2 cellular contexts compared by ENCODE assay signal in the genomic region with DNA sequence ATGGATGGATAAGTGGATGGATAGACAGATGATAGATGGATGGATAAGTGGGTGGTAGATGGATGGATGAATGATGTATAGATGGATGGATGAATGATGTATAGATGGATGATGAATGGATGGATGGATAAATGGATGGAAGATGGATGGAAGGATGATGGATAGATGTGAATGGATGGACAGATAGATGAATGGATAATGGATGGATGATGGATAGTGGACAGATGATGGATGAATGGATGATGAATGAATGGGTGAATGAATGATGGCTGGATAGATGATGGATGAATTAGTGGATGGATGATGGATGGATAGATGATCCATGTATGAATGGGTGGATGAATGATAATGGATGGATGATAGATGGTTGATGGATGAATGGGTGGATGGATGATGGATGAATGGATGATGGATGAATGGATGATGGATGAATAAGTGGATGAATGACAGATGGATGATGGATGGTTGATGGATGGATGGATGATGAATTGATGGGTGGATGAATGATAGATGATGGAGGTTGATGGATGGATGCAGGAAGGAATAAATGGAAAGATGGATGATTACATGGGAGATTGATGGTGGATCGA.
TF ChIP-seq lines count a peak whose summit lies in the region.

No MANE protein-coding gene starts in this region.

TF ChIP-seq in HepG2, 621 proteins besides CTCF, POLR2A, EP300 and RAD21 (continued from another document):
- TF ChIP-seq, protein P1, sequence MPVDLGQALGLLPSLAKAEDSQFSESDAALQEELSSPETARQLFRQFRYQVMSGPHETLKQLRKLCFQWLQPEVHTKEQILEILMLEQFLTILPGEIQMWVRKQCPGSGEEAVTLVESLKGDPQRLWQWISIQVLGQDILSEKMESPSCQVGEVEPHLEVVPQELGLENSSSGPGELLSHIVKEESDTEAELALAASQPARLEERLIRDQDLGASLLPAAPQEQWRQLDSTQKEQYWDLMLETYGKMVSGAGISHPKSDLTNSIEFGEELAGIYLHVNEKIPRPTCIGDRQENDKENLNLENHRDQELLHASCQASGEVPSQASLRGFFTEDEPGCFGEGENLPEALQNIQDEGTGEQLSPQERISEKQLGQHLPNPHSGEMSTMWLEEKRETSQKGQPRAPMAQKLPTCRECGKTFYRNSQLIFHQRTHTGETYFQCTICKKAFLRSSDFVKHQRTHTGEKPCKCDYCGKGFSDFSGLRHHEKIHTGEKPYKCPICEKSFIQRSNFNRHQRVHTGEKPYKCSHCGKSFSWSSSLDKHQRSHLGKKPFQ (CRISPR knock-in tag; IDR thresholded peaks at IDR 0.05; ENCODE audit: insufficient replicate concordance) = no peak
- TF ChIP-seq, protein P2, sequence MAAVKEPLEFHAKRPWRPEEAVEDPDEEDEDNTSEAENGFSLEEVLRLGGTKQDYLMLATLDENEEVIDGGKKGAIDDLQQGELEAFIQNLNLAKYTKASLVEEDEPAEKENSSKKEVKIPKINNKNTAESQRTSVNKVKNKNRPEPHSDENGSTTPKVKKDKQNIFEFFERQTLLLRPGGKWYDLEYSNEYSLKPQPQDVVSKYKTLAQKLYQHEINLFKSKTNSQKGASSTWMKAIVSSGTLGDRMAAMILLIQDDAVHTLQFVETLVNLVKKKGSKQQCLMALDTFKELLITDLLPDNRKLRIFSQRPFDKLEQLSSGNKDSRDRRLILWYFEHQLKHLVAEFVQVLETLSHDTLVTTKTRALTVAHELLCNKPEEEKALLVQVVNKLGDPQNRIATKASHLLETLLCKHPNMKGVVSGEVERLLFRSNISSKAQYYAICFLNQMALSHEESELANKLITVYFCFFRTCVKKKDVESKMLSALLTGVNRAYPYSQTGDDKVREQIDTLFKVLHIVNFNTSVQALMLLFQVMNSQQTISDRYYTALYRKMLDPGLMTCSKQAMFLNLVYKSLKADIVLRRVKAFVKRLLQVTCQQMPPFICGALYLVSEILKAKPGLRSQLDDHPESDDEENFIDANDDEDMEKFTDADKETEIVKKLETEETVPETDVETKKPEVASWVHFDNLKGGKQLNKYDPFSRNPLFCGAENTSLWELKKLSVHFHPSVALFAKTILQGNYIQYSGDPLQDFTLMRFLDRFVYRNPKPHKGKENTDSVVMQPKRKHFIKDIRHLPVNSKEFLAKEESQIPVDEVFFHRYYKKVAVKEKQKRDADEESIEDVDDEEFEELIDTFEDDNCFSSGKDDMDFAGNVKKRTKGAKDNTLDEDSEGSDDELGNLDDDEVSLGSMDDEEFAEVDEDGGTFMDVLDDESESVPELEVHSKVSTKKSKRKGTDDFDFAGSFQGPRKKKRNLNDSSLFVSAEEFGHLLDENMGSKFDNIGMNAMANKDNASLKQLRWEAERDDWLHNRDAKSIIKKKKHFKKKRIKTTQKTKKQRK (IDR thresholded peaks at IDR 0.05; ENCODE audit: low read length) = no peak
- TF ChIP-seq NR2F1 (CRISPR knock-in tag; IDR thresholded peaks at IDR 0.05) = no peak
- no peak for TF ChIP-seq PPARG (CRISPR knock-in tag; conservative IDR thresholded peaks at IDR 0.05)

TF ChIP-seq in GM12878, 131 proteins besides CTCF, POLR2A, EP300 and RAD21 (continued from another document):
- TF ChIP-seq, protein P3, sequence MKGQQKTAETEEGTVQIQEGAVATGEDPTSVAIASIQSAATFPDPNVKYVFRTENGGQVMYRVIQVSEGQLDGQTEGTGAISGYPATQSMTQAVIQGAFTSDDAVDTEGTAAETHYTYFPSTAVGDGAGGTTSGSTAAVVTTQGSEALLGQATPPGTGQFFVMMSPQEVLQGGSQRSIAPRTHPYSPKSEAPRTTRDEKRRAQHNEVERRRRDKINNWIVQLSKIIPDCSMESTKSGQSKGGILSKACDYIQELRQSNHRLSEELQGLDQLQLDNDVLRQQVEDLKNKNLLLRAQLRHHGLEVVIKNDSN (IDR thresholded peaks at IDR 0.05; ENCODE audit: borderline replicate concordance, extremely low read length, insufficient read depth, low read depth, low read length) = no peak
- TF ChIP-seq FOS (IDR thresholded peaks at IDR 0.05; ENCODE audit: borderline replicate concordance, extremely low read depth, insufficient read length) = no peak
- TF ChIP-seq, protein P4, sequence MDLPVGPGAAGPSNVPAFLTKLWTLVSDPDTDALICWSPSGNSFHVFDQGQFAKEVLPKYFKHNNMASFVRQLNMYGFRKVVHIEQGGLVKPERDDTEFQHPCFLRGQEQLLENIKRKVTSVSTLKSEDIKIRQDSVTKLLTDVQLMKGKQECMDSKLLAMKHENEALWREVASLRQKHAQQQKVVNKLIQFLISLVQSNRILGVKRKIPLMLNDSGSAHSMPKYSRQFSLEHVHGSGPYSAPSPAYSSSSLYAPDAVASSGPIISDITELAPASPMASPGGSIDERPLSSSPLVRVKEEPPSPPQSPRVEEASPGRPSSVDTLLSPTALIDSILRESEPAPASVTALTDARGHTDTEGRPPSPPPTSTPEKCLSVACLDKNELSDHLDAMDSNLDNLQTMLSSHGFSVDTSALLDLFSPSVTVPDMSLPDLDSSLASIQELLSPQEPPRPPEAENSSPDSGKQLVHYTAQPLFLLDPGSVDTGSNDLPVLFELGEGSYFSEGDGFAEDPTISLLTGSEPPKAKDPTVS (IDR thresholded peaks at IDR 0.05; ENCODE audit: low read depth, low read length) = no peak
- TF ChIP-seq, protein P5, sequence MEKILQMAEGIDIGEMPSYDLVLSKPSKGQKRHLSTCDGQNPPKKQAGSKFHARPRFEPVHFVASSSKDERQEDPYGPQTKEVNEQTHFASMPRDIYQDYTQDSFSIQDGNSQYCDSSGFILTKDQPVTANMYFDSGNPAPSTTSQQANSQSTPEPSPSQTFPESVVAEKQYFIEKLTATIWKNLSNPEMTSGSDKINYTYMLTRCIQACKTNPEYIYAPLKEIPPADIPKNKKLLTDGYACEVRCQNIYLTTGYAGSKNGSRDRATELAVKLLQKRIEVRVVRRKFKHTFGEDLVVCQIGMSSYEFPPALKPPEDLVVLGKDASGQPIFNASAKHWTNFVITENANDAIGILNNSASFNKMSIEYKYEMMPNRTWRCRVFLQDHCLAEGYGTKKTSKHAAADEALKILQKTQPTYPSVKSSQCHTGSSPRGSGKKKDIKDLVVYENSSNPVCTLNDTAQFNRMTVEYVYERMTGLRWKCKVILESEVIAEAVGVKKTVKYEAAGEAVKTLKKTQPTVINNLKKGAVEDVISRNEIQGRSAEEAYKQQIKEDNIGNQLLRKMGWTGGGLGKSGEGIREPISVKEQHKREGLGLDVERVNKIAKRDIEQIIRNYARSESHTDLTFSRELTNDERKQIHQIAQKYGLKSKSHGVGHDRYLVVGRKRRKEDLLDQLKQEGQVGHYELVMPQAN (conservative IDR thresholded peaks at IDR 0.05) = no peak
- TF ChIP-seq, protein P6, sequence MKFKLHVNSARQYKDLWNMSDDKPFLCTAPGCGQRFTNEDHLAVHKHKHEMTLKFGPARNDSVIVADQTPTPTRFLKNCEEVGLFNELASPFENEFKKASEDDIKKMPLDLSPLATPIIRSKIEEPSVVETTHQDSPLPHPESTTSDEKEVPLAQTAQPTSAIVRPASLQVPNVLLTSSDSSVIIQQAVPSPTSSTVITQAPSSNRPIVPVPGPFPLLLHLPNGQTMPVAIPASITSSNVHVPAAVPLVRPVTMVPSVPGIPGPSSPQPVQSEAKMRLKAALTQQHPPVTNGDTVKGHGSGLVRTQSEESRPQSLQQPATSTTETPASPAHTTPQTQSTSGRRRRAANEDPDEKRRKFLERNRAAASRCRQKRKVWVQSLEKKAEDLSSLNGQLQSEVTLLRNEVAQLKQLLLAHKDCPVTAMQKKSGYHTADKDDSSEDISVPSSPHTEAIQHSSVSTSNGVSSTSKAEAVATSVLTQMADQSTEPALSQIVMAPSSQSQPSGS (IDR thresholded peaks at IDR 0.05; ENCODE audit: low read length) = no peak
TF ChIP-seq in GM12878: peak in this region for 1.
